ENCODE assay signal across 13 cellular contexts in genomic region chr4:75235359-75235951, GRCh38.
A peak's percentile ranks its signal among the peaks of the same experiment; 100 is the strongest.
DNase-seq lines count a peak whose midpoint lies in the region; ATAC-seq and TF ChIP-seq lines count a peak whose summit lies in the region.
"Had no signal": no experiment of that assay in that cellular context is flagged by ENCODE, and none has a peak within 500 bp of the region (broad histone marks: within the 10 kb centered on the region; RNA-seq: fewer than 3 reads in every experiment).

No MANE protein-coding gene starts in this region.

- H3K9me2 ChIP-seq in PC-9 (ENCODE audit: insufficient read depth), result no peaks in the 10 kb centered on the region

- no peak overlapping the region for H3K4me2 ChIP-seq in PC-9

- ATAC-seq in GM18870 (IDR thresholded peaks at IDR 0.05; ENCODE audit: unreplicated experiment), result peak; percentile 99
- peak; percentile 98 for ATAC-seq in GM21576 (IDR thresholded peaks at IDR 0.05; ENCODE audit: unreplicated experiment)
- ATAC-seq in HG03108 (IDR thresholded peaks at IDR 0.05; ENCODE audit: unreplicated experiment), result peak; percentile 99
- ATAC-seq: natural killer cell treated with Interleukin-12 subunit alpha and Interleukin-12 subunit beta and Interleukin-15 and Interleukin-18, amount 100 ng/mL, for 72 hours had no signal

- POLR2A ChIA-PET in PC-9 (lab: Charles Lee; ENCODE audit: unreplicated experiment), result no interaction called here

- H4K20me1 ChIP-seq in PC-9 (ENCODE audit: insufficient read depth), result no peaks in the 10 kb centered on the region

- H3F3A ChIP-seq in PC-9 (ENCODE audit: insufficient read depth, low read depth), result no peaks in the 10 kb centered on the region

- H3K9me3 ChIP-seq in sigmoid colon, result no peaks in the 10 kb centered on the region
- H3K9me3 ChIP-seq in PC-9 (ENCODE audit: insufficient read depth, low read depth), result no peaks in the 10 kb centered on the region

- TF ChIP-seq POLR2A in sigmoid colon (IDR thresholded peaks at IDR 0.05), result no peak

- no peak overlapping the region for H2AFZ ChIP-seq in PC-9

- H3K27ac ChIP-seq in sigmoid colon (no peak overlapping the region), PC-9 (no peak overlapping the region)
- H3K27ac ChIP-seq: epithelial cell of prostate, stomach had no signal

- DNase-seq in iris pigment epithelial cell (ENCODE audit: low read depth) (peak; percentile 5), sigmoid colon (no peak), HCEC 1CT (no peak), PC-9 (no peak)
- no peak for DNase-seq in stimulated activated CD4-positive, alpha-beta T cell treated with anti-CD3 and anti-CD28 coated beads, Interleukin-4, amount 100 ng/mL, for 4 hours
- DNase-seq: immature natural killer cell, NCI-H510A, stomach had no signal

- BruUV-seq in PC-9 (replicated peaks; lab: Mats Ljungman, UMichigan), result no TSS peak

- TF ChIP-seq CTCF in sigmoid colon (IDR thresholded peaks at IDR 0.05) (no peak), PC-9 (conservative IDR thresholded peaks at IDR 0.05) (no peak)

- H3K27me3 ChIP-seq in sigmoid colon, result no peaks in the 10 kb centered on the region
- no peaks in the 10 kb centered on the region for H3K27me3 ChIP-seq in PC-9 (ENCODE audit: insufficient read depth, low read depth)
- H3K27me3 ChIP-seq: stomach had no signal

- H3K36me3 ChIP-seq in sigmoid colon (no peaks in the 10 kb centered on the region), PC-9 (ENCODE audit: low read depth) (no peaks in the 10 kb centered on the region)
- H3K36me3 ChIP-seq: stomach had no signal

- CTCF ChIA-PET in PC-9 (lab: Charles Lee), result no interaction called here

- H3K4me1 ChIP-seq in sigmoid colon, result peaks cover 0 to 39% (median 21%) of the 10 kb centered on the region in 4 donors
- no peaks in the 10 kb centered on the region for H3K4me1 ChIP-seq in PC-9 (replicated peaks; ENCODE audit: insufficient read depth)

- intact Hi-C loops in sigmoid colon (cut with DNase I) (no loop called here), PC-9 (cut with micrococcal nuclease; ENCODE audit: unreplicated experiment) (no loop called here)

- no peaks in the 10 kb centered on the region for H3K79me2 ChIP-seq in PC-9 (ENCODE audit: low read depth)

- TF ChIP-seq EP300 in sigmoid colon (IDR thresholded peaks at IDR 0.05), result no peak

- H3K4me3 ChIP-seq in sigmoid colon, result no peak overlapping the region
- no peak overlapping the region for H3K4me3 ChIP-seq in PC-9
- H3K4me3 ChIP-seq: stomach had no signal
